In genomic region chr2:129240061-129240460, GRCh38 we compare ENCODE assay signal across 15 cellular contexts.
A peak's percentile ranks its signal among the peaks of the same experiment; 100 is the strongest.
DNase-seq lines count a peak whose midpoint lies in the region; ATAC-seq and TF ChIP-seq lines count a peak whose summit lies in the region.
"Had no signal": no experiment of that assay in that cellular context is flagged by ENCODE, and none has a peak within 500 bp of the region (broad histone marks: within the 10 kb centered on the region; RNA-seq: fewer than 3 reads in every experiment).

No MANE protein-coding gene starts in this region.

- H3K9me3 ChIP-seq in left ventricle myocardium inferior (replicated peaks), result peaks cover 11% of the 10 kb centered on the region
- no peaks in the 10 kb centered on the region for H3K9me3 ChIP-seq in SJCRH30 (replicated peaks)
- H3K9me3 ChIP-seq: BE2C, Caco-2 had no signal

- H3K36me3 ChIP-seq in left ventricle myocardium inferior (no peaks in the 10 kb centered on the region), SJCRH30 (no peaks in the 10 kb centered on the region)
- H3K36me3 ChIP-seq: BE2C had no signal

- H3K27ac ChIP-seq in cingulate gyrus (ENCODE audit: low read depth, low read length) (peak overlapping the region; percentile 39), left ventricle myocardium inferior (replicated peaks) (no peak overlapping the region), SJCRH30 (no peak overlapping the region)

- TF ChIP-seq CTCF in left ventricle myocardium inferior (IDR thresholded peaks at IDR 0.05; ENCODE audit: borderline replicate concordance), result no peak

- intact Hi-C loops in left ventricle myocardium inferior (cut with micrococcal nuclease), result no loop called here

- H3K4me3 ChIP-seq in left ventricle myocardium inferior, result no peak overlapping the region
- H3K4me3 ChIP-seq in SJCRH30, result no peak overlapping the region

- H3K4me1 ChIP-seq in left ventricle myocardium inferior (no peaks in the 10 kb centered on the region), SJCRH30 (no peaks in the 10 kb centered on the region)
- H3K4me1 ChIP-seq: BE2C, Caco-2 had no signal

- peak; percentile 18 for DNase-seq in midbrain (lab: John Stamatoyannopoulos, UW)
- DNase-seq in putamen (ENCODE audit: low spot score), result peak; percentile 20
- DNase-seq in DMS53 treated with DMSO at 0.1 percent for 48 hours (lab: John Stamatoyannopoulos, UW; ENCODE audit: unreplicated experiment), result no peak
- no peak for DNase-seq in left ventricle myocardium inferior
- no peak for DNase-seq in SJCRH30
- DNase-seq: BE2C; Caco-2; CD4-positive, CD25-positive, alpha-beta regulatory T cell; CD8-positive, alpha-beta memory T cell; DMS79; GDM1; H9 had no signal

- no peak for ATAC-seq in HG03520 (IDR thresholded peaks at IDR 0.05; ENCODE audit: unreplicated experiment)
- ATAC-seq: HepG2 had no signal

- H3K27me3 ChIP-seq in left ventricle myocardium inferior (ENCODE audit: low read depth), result peaks cover 19% of the 10 kb centered on the region
- H3K27me3 ChIP-seq in SJCRH30, result no peaks in the 10 kb centered on the region
- H3K27me3 ChIP-seq: BE2C had no signal

Comparison
In these comparisons a context has a peak if more than half of its experiments do, and no peak if none do; other contexts are left out.
1. DNase-seq: peak in midbrain (single experiment) and putamen (single experiment); none in DMS53 treated with DMSO at 0.1 percent for 48 hours (single experiment), left ventricle myocardium inferior (single experiment) and SJCRH30 (0 of 2).